In genomic region chr17:43655702-43656275, GRCh38 we compare ENCODE assay signal across 13 cellular contexts. TPM values are rescaled to one million over a fixed set of nuclear protein-coding genes. Genes with fewer than 3 reads are reported as not detected.
DNase-seq lines count a peak whose midpoint lies in the region; ATAC-seq and TF ChIP-seq lines count a peak whose summit lies in the region.
"Had no signal": no experiment of that assay in that cellular context is flagged by ENCODE, and none has a peak within 500 bp of the region (broad histone marks: within the 10 kb centered on the region; RNA-seq: fewer than 3 reads in every experiment).

No MANE protein-coding gene starts in this region.

- WGBS in adipose tissue, 3 donors = 20 to 41% (median 24%) methylated on average over 5 of the region's 5 CpGs
- WGBS in suprapubic skin = 32% methylated on average over 5 of the region's 5 CpGs

- no peaks in the 10 kb centered on the region for H3K9me3 Mint-ChIP-seq in activated naive CD8-positive, alpha-beta T cell (ENCODE audit: low read depth)
- no peaks in the 10 kb centered on the region for H3K9me3 Mint-ChIP-seq in activated naive CD8-positive, alpha-beta T cell treated with anti-CD3 and anti-CD28 coated beads, Interleukin-2, amount 50 U/mL, for 24 hours
- H3K9me3 Mint-ChIP-seq in MCF 10A (ENCODE audit: unreplicated experiment) = no peaks in the 10 kb centered on the region

- peaks cover 13% of the 10 kb centered on the region for H3K4me1 ChIP-seq in suprapubic skin

- TF ChIP-seq POLR2A in suprapubic skin (IDR thresholded peaks at IDR 0.05) = no peak

- H3K4me3 ChIP-seq in suprapubic skin = no peak overlapping the region

- DNase-seq in activated naive CD8-positive, alpha-beta T cell treated with anti-CD3 and anti-CD28 coated beads, Interleukin-2, amount 50 U/mL, for 24 hours = no peak
- DNase-seq in NOMO-1 (lab: John Stamatoyannopoulos, UW; ENCODE audit: unreplicated experiment in 2 of 2) (peak; percentile 80 to 90), suprapubic skin (ENCODE audit: low spot score in 2 of 2) (no peak), MCF 10A (ENCODE audit: unreplicated experiment) (no peak), NCI-H446 treated with DMSO at 0.1 percent for 48 hours (lab: John Stamatoyannopoulos, UW) (no peak)
- DNase-seq: effector CD8-positive, alpha-beta T cell; NCI-H1092 treated with DMSO at 0.1 percent for 48 hours; SK-N-SH; stimulated activated CD8-positive, alpha-beta memory T cell treated with anti-CD3 and anti-CD28 coated beads, Interleukin-4, amount 100 ng/mL, for 48 hours had no signal

- peak overlapping the region; percentile 66 for H3K27ac Mint-ChIP-seq in activated naive CD8-positive, alpha-beta T cell
- H3K27ac Mint-ChIP-seq in activated naive CD8-positive, alpha-beta T cell treated with anti-CD3 and anti-CD28 coated beads, Interleukin-2, amount 50 U/mL, for 24 hours = no peak overlapping the region
- H3K27ac Mint-ChIP-seq in MCF 10A (ENCODE audit: low read depth, unreplicated experiment) = no peak overlapping the region

- ATAC-seq in activated naive CD8-positive, alpha-beta T cell treated with anti-CD3 and anti-CD28 coated beads, Interleukin-2, amount 50 U/mL, for 24 hours = no peak
- ATAC-seq in HG03280 (IDR thresholded peaks at IDR 0.05; ENCODE audit: unreplicated experiment) = no peak

- no peaks in the 10 kb centered on the region for H3K9me3 ChIP-seq in suprapubic skin
- H3K9me3 ChIP-seq: SK-N-SH had no signal

- peak overlapping the region; percentile 43 for H3K4me3 Mint-ChIP-seq in activated naive CD8-positive, alpha-beta T cell
- no peak overlapping the region for H3K4me3 Mint-ChIP-seq in activated naive CD8-positive, alpha-beta T cell treated with anti-CD3 and anti-CD28 coated beads, Interleukin-2, amount 50 U/mL, for 24 hours
- no peak overlapping the region for H3K4me3 Mint-ChIP-seq in MCF 10A (ENCODE audit: unreplicated experiment)

- BruUV-seq in MCF 10A (replicated peaks; lab: Mats Ljungman, UMichigan) = no TSS peak

- POLR2A ChIA-PET in MCF 10A (lab: Yijun Ruan, JAX) = no interaction called here

- no peaks in the 10 kb centered on the region for H3K36me3 ChIP-seq in suprapubic skin

- H3K27ac ChIP-seq in adipose tissue (ENCODE audit: low read depth, low read length) (peak overlapping the region; percentile 36), suprapubic skin (peak overlapping the region; percentile 78)

- no peak for TF ChIP-seq EP300 in suprapubic skin (IDR thresholded peaks at IDR 0.05)

- CTCF ChIA-PET in MCF 10A (lab: Yijun Ruan, JAX) = interaction anchor here (0.6 to 1.0 kb wide), 3 partner anchors 80 to 703 kb away, joined by 3 to 4 read pairs (median 4); no protein-coding TSS in a partner anchor

- peaks cover 28% of the 10 kb centered on the region for H3K4me1 Mint-ChIP-seq in activated naive CD8-positive, alpha-beta T cell (ENCODE audit: low read depth)
- peaks cover 13% of the 10 kb centered on the region for H3K4me1 Mint-ChIP-seq in activated naive CD8-positive, alpha-beta T cell treated with anti-CD3 and anti-CD28 coated beads, Interleukin-2, amount 50 U/mL, for 24 hours
- peaks cover 12% of the 10 kb centered on the region for H3K4me1 Mint-ChIP-seq in MCF 10A (ENCODE audit: insufficient read depth, unreplicated experiment)

- intact Hi-C loops in MCF 10A (cut with micrococcal nuclease) = no loop called here

- no peaks in the 10 kb centered on the region for H3K27me3 ChIP-seq in suprapubic skin

- H3K27me3 Mint-ChIP-seq in activated naive CD8-positive, alpha-beta T cell = no peaks in the 10 kb centered on the region
- H3K27me3 Mint-ChIP-seq in activated naive CD8-positive, alpha-beta T cell treated with anti-CD3 and anti-CD28 coated beads, Interleukin-2, amount 50 U/mL, for 24 hours = peaks cover 2% of the 10 kb centered on the region
- no peaks in the 10 kb centered on the region for H3K27me3 Mint-ChIP-seq in MCF 10A (ENCODE audit: insufficient read depth, unreplicated experiment)

- no peaks in the 10 kb centered on the region for H3K36me3 Mint-ChIP-seq in activated naive CD8-positive, alpha-beta T cell
- H3K36me3 Mint-ChIP-seq in activated naive CD8-positive, alpha-beta T cell treated with anti-CD3 and anti-CD28 coated beads, Interleukin-2, amount 50 U/mL, for 24 hours (ENCODE audit: low read depth) = no peaks in the 10 kb centered on the region
- no peaks in the 10 kb centered on the region for H3K36me3 Mint-ChIP-seq in MCF 10A (ENCODE audit: insufficient read depth, unreplicated experiment)

- TF ChIP-seq CTCF in suprapubic skin (IDR thresholded peaks at IDR 0.05) (no peak), MCF 10A (IDR thresholded peaks at IDR 0.05; ENCODE audit: unreplicated experiment) (no peak)

RNA-seq across cellular contexts. Expression of gene MEOX1, which starts 5.9 kb away (rescaled TPM):
- 10 to 100 TPM in 2 of 3 donors, 1 to 10 TPM in 1; 1.7 to 30.4 (median 27.6) TPM for polyA plus RNA-seq in adipose tissue
- 1 to 10 TPM; 2.7 to 6.4 (median 4.2) TPM for total RNA-seq in suprapubic skin
- not detected in 2 replicates for total RNA-seq in MCF 10A (2022)
- total RNA-seq: astrocyte had no signal

Comparison
In these comparisons a context has a peak if more than half of its experiments do, and no peak if none do; other contexts are left out.
1. DNase-seq: peak in NOMO-1 (2 of 2); none in activated naive CD8-positive, alpha-beta T cell treated with anti-CD3 and anti-CD28 coated beads, Interleukin-2, amount 50 U/mL, for 24 hours (single experiment), suprapubic skin (0 of 2), MCF 10A (single experiment) and NCI-H446 treated with DMSO at 0.1 percent for 48 hours (single experiment).